Comparison of ENCODE assay signal across 1 cellular context in genomic region chr1:2455757-2456156, GRCh38.
TF ChIP-seq lines count a peak whose summit lies in the region.

No MANE protein-coding gene starts in this region.

TF ChIP-seq in IMR-90, 13 proteins besides CTCF, POLR2A, EP300 and RAD21:
- TF ChIP-seq ELK1 (IDR thresholded peaks at IDR 0.05; ENCODE audit: borderline replicate concordance, low read depth, low read length), result no peak
- TF ChIP-seq MAFK (IDR thresholded peaks at IDR 0.05; ENCODE audit: low read depth, low read length), result no peak
- no peak for TF ChIP-seq NFE2L2 (IDR thresholded peaks at IDR 0.05; ENCODE audit: low read depth, low read length)
- no peak for TF ChIP-seq USF2 (IDR thresholded peaks at IDR 0.05; ENCODE audit: low read depth, low read length)
- TF ChIP-seq FOS (IDR thresholded peaks at IDR 0.05; ENCODE audit: low read depth, low read length), result no peak
- TF ChIP-seq CEBPB (IDR thresholded peaks at IDR 0.05; ENCODE audit: low read depth, low read length), result no peak
- TF ChIP-seq MAZ (IDR thresholded peaks at IDR 0.05; ENCODE audit: borderline replicate concordance, low read depth, low read length), result no peak
- TF ChIP-seq BHLHE40 (IDR thresholded peaks at IDR 0.05; ENCODE audit: low read depth, low read length), result no peak
- no peak for TF ChIP-seq RFX5 (IDR thresholded peaks at IDR 0.05; ENCODE audit: low read depth, low read length)
- no peak for TF ChIP-seq SMC3 (IDR thresholded peaks at IDR 0.05; ENCODE audit: low read depth, low read length)
- no peak for TF ChIP-seq CHD1 (IDR thresholded peaks at IDR 0.05; ENCODE audit: low read depth, low read length)
- TF ChIP-seq RCOR1 (IDR thresholded peaks at IDR 0.05; ENCODE audit: insufficient replicate concordance, low read length), result no peak
- no peak for TF ChIP-seq MXI1 (IDR thresholded peaks at IDR 0.05; ENCODE audit: borderline replicate concordance, low read depth, low read length)
